9 cellular contexts compared by ENCODE assay signal in the genomic region with DNA sequence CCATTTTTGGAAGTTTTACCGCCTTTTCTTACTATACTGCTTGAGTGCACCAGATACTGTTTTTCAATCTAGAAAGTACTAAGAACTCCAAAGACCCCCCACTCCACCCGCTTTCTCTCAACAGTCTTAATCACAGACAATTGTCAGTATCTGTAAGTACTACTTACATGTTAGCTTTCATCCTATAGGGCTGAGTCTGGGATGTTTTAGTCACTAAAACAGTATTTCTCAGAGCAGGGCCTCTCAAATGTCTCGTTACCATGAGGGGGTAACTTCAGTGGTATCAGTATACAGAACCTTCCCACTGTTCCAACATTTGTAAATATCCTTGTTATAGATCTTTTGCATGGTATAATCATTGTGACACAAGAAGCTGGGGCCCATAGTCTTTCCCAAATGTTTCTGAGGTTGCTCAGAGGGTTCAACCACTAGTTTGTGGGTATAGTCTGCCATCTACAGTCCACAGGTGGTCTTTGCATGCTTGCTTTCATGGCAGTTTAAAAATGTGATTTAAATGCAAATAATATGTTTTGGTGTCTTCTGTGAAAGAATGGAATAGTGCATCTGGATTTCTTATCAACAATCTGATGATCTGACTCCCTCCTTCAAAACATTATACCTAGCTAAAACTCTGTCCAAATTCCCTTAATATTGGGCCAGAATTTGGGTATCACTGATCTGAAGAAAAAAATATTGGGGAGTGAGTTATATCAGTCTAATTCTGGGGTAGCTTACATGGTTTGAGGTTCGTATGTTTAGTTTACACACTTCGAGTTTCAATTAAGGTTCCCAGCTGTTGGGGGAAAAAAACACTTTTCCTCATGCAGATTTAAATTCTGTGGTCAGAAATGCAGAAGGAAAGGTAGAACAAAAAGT. TPM values are rescaled to one million over a fixed set of nuclear protein-coding genes. Genes with fewer than 3 reads are reported as not detected.
DNase-seq lines count a peak whose midpoint lies in the region; ATAC-seq and TF ChIP-seq lines count a peak whose summit lies in the region.
"Had no signal": no experiment of that assay in that cellular context is flagged by ENCODE, and none has a peak within 500 bp of the region (broad histone marks: within the 10 kb centered on the region; RNA-seq: fewer than 3 reads in every experiment).

No MANE protein-coding gene starts in this region.

- H3K9me3 ChIP-seq in prostate gland: no peaks in the 10 kb centered on the region

- no peaks in the 10 kb centered on the region for H3K27me3 Mint-ChIP-seq in Calu3 (ENCODE audit: unreplicated experiment)
- H3K27me3 Mint-ChIP-seq: activated B cell treated with CpG ODN at 0.5 μM for 24 hours had no signal

- H3K27ac ChIP-seq in VCaP (peak overlapping the region; percentile 37), prostate gland (no peak overlapping the region)

- peak; percentile 51 for ATAC-seq in GM19328 (IDR thresholded peaks at IDR 0.05; ENCODE audit: unreplicated experiment)
- no peak for ATAC-seq in HG03442 (IDR thresholded peaks at IDR 0.05; ENCODE audit: unreplicated experiment)

- CTCF ChIA-PET in Calu3 (lab: Charles Lee): interaction anchor here (1.0 to 4.2 kb wide), 6 partner anchors 44 to 604 kb away, joined by 3 to 25 read pairs (median 6); partner anchors contain the start of gene CPNE4

- H3K4me1 ChIP-seq in prostate gland (replicated peaks): no peaks in the 10 kb centered on the region

- no TSS peak for BruUV-seq in Calu3 (replicated peaks; lab: Mats Ljungman, UMichigan)

- peak; percentile 63 for DNase-seq in Calu3
- DNase-seq in NCI-H146 treated with DMSO at 0.1 percent for 48 hours (lab: John Stamatoyannopoulos, UW; ENCODE audit: unreplicated experiment): peak; percentile 42
- peak; percentile 60 for DNase-seq in germinal center (ENCODE audit: low spot score)
- DNase-seq in prostate gland (ENCODE audit: low spot score): peak; percentile 30
- DNase-seq in GF-D8 (lab: John Stamatoyannopoulos, UW): no peak
- DNase-seq: activated B cell treated with CpG ODN at 0.5 μM for 24 hours had no signal

- H3K4me3 ChIP-seq in prostate gland: no peak overlapping the region

- peak; percentile 87 for TF ChIP-seq CTCF in Calu3 (IDR thresholded peaks at IDR 0.05; ENCODE audit: unreplicated experiment)
- peak; percentile 89 for TF ChIP-seq CTCF in VCaP (conservative IDR thresholded peaks at IDR 0.05)
- peak; percentile 23 to 83 (median 72) for TF ChIP-seq CTCF in prostate gland (IDR thresholded peaks at IDR 0.05)

- TF ChIP-seq POLR2A in prostate gland (IDR thresholded peaks at IDR 0.05): no peak

- H3K27me3 ChIP-seq in prostate gland (replicated peaks; ENCODE audit: insufficient read depth): no peaks in the 10 kb centered on the region

- intact Hi-C loops in Calu3 (cut with micrococcal nuclease; ENCODE audit: unreplicated experiment) (loop anchor here (1.0 to 10.0 kb wide), 7 partner anchors 47 to 604 kb away; partner anchors contain the start of gene CPNE4), prostate gland (cut with DNase I) (loop anchor here (2.0 kb wide), 1 partner anchor 44 kb away; no protein-coding TSS in a partner anchor)

- H3K9me3 Mint-ChIP-seq in Calu3 (ENCODE audit: low read depth, unreplicated experiment): peaks cover 3% of the 10 kb centered on the region
- H3K9me3 Mint-ChIP-seq: activated B cell treated with CpG ODN at 0.5 μM for 24 hours had no signal

- 69% methylated on average over 5 of the region's 5 CpGs for WGBS in prostate gland

- H3K36me3 ChIP-seq in prostate gland: no peaks in the 10 kb centered on the region

- H3K27ac Mint-ChIP-seq in Calu3 (ENCODE audit: unreplicated experiment): no peak overlapping the region
- H3K27ac Mint-ChIP-seq: activated B cell treated with CpG ODN at 0.5 μM for 24 hours had no signal

- H3K4me1 Mint-ChIP-seq in Calu3 (ENCODE audit: low read depth, unreplicated experiment): no peaks in the 10 kb centered on the region
- H3K4me1 Mint-ChIP-seq: activated B cell treated with CpG ODN at 0.5 μM for 24 hours had no signal

- no peaks in the 10 kb centered on the region for H3K36me3 Mint-ChIP-seq in Calu3 (ENCODE audit: insufficient read depth, unreplicated experiment)

- no peak overlapping the region for H3K4me3 Mint-ChIP-seq in Calu3 (ENCODE audit: low read depth, unreplicated experiment)
- H3K4me3 Mint-ChIP-seq: activated B cell treated with CpG ODN at 0.5 μM for 24 hours had no signal

RNA-seq across cellular contexts. Expression of gene DNAJC13, which starts 18.0 kb away (rescaled TPM):
- 72.4 and 75.6 TPM in 2 replicates for total RNA-seq in Calu3 (2022)
- total RNA-seq in prostate gland: 10 to 100 TPM; 25.0 to 46.2 TPM
